8 cellular contexts compared by ENCODE assay signal in the genomic region with DNA sequence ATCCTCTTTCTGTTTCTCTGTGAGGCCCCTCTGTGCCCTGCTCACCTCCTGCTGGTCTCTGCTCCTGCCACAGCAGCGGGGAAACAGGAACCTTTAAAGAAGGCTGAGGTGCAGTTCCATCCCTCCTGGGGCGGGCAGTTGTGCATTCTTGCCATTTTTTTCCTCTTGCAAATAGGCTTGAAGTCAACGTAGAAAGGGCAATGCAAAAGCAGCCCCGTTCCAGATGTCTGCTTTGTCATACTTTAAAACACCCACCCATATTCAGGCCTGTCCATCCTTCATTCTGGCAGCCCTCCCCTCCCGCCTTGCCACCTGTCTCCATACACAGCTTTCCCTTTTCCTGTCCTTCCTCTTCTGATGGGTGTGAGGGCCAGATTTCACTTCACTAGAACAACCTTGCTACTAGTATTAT.
DNase-seq lines count a peak whose midpoint lies in the region; ATAC-seq and TF ChIP-seq lines count a peak whose summit lies in the region.

No MANE protein-coding gene starts in this region.

- H3K27me3 ChIP-seq in spleen (replicated peaks in 1 of 7) = no peaks in the 10 kb centered on the region

- WGBS in spleen, 5 donors = 72 to 80% (median 77%) methylated on average over 5 of the region's 5 CpGs

- peak overlapping the region; percentile 16 to 83 (median 71) for H3K27ac ChIP-seq in spleen

- ATAC-seq in GM21528 (IDR thresholded peaks at IDR 0.05; ENCODE audit: low FRiP score, unreplicated experiment) (no peak), GM18868 (IDR thresholded peaks at IDR 0.05; ENCODE audit: unreplicated experiment) (no peak)

- intact Hi-C loops in spleen (cut with DNase I; ENCODE audit: low total_unique reads) = loop anchor here (10.0 kb wide), 2 partner anchors 55 to 135 kb away; no protein-coding TSS in a partner anchor

- H3K4me3 ChIP-seq in spleen = no peak overlapping the region

- no peaks in the 10 kb centered on the region for H3K36me3 Mint-ChIP-seq in brain

- peaks cover 25% of the 10 kb centered on the region for H3K4me1 Mint-ChIP-seq in brain

- H3K4me1 ChIP-seq in spleen = peaks cover 5 to 43% (median 14%) of the 10 kb centered on the region in 6 donors

- TF ChIP-seq CTCF in brain (conservative IDR thresholded peaks at IDR 0.05) = no peak
- no peak for TF ChIP-seq CTCF in spleen (IDR thresholded peaks at IDR 0.05 in 8 of 11, conservative IDR thresholded peaks at IDR 0.05 in 3 of 11)

- DNase-seq in HT-29 (ENCODE audit: low spot score) (peak; percentile 28), islet precursor cell (peak; percentile 87), spleen (no peak), cerebellum (ENCODE audit: low spot score) (no peak), NAMALWA (ENCODE audit: low spot score) (no peak)

- H3K27me3 Mint-ChIP-seq in brain = peaks cover 8% of the 10 kb centered on the region

- no peaks in the 10 kb centered on the region for H3K36me3 ChIP-seq in spleen

- no peak for TF ChIP-seq POLR2A in spleen (IDR thresholded peaks at IDR 0.05)

- H3K9me3 Mint-ChIP-seq in brain = peaks cover 0 to 3% (median 0%) of the 10 kb centered on the region in 5 experiments

- H3K9me3 ChIP-seq in spleen = no peaks in the 10 kb centered on the region

- peak overlapping the region; percentile 42 to 90 (median 73) for H3K27ac Mint-ChIP-seq in brain

- H3K4me3 Mint-ChIP-seq in brain = peak overlapping the region; percentile 13 to 72 (median 58)

Comparison
In these comparisons a context has a peak if more than half of its experiments do, and no peak if none do; other contexts are left out.
1. DNase-seq: peak in HT-29 (single experiment) and islet precursor cell (single experiment); none in spleen (single experiment), cerebellum (single experiment) and NAMALWA (single experiment).